Comparison of ENCODE assay signal across 25 cellular contexts in genomic region chrX:16039834-16040233, GRCh38.
DNase-seq lines count a peak whose midpoint lies in the region; ATAC-seq, FAIRE-seq and TF ChIP-seq lines count a peak whose summit lies in the region.
"Had no signal": no experiment of that assay in that cellular context is flagged by ENCODE, and none has a peak within 500 bp of the region (broad histone marks: within the 10 kb centered on the region; RNA-seq: fewer than 3 reads in every experiment).

No MANE protein-coding gene starts in this region.

- H3F3A ChIP-seq in neural progenitor cell (ENCODE audit: low read depth) = no peaks in the 10 kb centered on the region

- peak in 1 of 2 donors; percentile 14 for DNase-seq in activated T-cell treated with anti-CD3 and anti-CD28 coated beads, Interleukin-2, amount 50 U/mL, for 72 hours
- DNase-seq in activated T-cell treated with anti-CD3 and anti-CD28 coated beads, Interleukin-2, amount 50 U/mL, for 24 hours = no peak
- no peak for DNase-seq in GM19239 (ENCODE audit: insufficient read length, low spot score)
- DNase-seq in neural progenitor cell (ENCODE audit: low spot score) = no peak
- no peak for DNase-seq in glutamatergic neuron
- DNase-seq: 8988T; activated CD4-positive, alpha-beta T cell treated with anti-CD3 and anti-CD28 coated beads, Interleukin-2, amount 50 U/mL, for 48 hours; amygdala; CD8-positive, alpha-beta T cell; endodermal cell; GOT3; islet precursor cell; NCI-H1436 treated with DMSO at 0.1 percent for 48 hours; NCI-H526 treated with DMSO at 0.1 percent for 48 hours; stimulated activated naive CD4-positive, alpha-beta T cell; transverse colon had no signal

- peak overlapping the region; percentile 10 for H3K27ac Mint-ChIP-seq in activated T-cell treated with anti-CD3 and anti-CD28 coated beads, Interleukin-2, amount 50 U/mL, for 72 hours
- H3K27ac Mint-ChIP-seq in activated T-cell treated with anti-CD3 and anti-CD28 coated beads, Interleukin-2, amount 50 U/mL, for 24 hours = no peak overlapping the region
- H3K27ac Mint-ChIP-seq in neural progenitor cell = no peak overlapping the region
- H3K27ac Mint-ChIP-seq in glutamatergic neuron (ENCODE audit: unreplicated experiment) = no peak overlapping the region
- H3K27ac Mint-ChIP-seq: CD8-positive, alpha-beta T cell had no signal

- no peak overlapping the region for H3K9ac ChIP-seq in neural progenitor cell

- peaks cover 14% of the 10 kb centered on the region for H3K4me1 ChIP-seq in neural progenitor cell
- H3K4me1 ChIP-seq: gastroesophageal sphincter, transverse colon had no signal

- no peak overlapping the region for H3K4me2 ChIP-seq in neural progenitor cell

- no peak overlapping the region for H3K4me3 ChIP-seq in neural progenitor cell
- H3K4me3 ChIP-seq: coronary artery, gastroesophageal sphincter, K562, transverse colon had no signal

- peak; percentile 72 to 74 for ATAC-seq in activated T-cell treated with anti-CD3 and anti-CD28 coated beads, Interleukin-2, amount 50 U/mL, for 72 hours (replicated peaks in 1 of 2)
- peak; percentile 49 for ATAC-seq in HG02852 (IDR thresholded peaks at IDR 0.05; ENCODE audit: unreplicated experiment)
- ATAC-seq in SK-N-SH treated with all-trans-retinoic acid at 6 μM for 48 hours = no peak
- no peak for ATAC-seq in GM21526 (IDR thresholded peaks at IDR 0.05; ENCODE audit: low FRiP score, unreplicated experiment)
- ATAC-seq: CD8-positive, alpha-beta T cell; gastroesophageal sphincter; K562 had no signal

- TF ChIP-seq CTCF in neural progenitor cell (IDR thresholded peaks at IDR 0.05) = no peak
- no peak for TF ChIP-seq CTCF in glutamatergic neuron (IDR thresholded peaks at IDR 0.05; ENCODE audit: partially characterized antibody, unreplicated experiment)

- peak; percentile 92 for FAIRE-seq in GM19239 (lab: Jason Lieb, UNC)
- FAIRE-seq: bronchial epithelial cell, G401.6, K562 had no signal

- H2AFZ ChIP-seq in neural progenitor cell (replicated peaks) = peak overlapping the region; percentile 47

- peaks cover 0 to 2% of the 10 kb centered on the region in 2 donors for H3K9me3 Mint-ChIP-seq in activated T-cell treated with anti-CD3 and anti-CD28 coated beads, Interleukin-2, amount 50 U/mL, for 72 hours
- H3K9me3 Mint-ChIP-seq in activated T-cell treated with anti-CD3 and anti-CD28 coated beads, Interleukin-2, amount 50 U/mL, for 24 hours = no peaks in the 10 kb centered on the region
- H3K9me3 Mint-ChIP-seq in neural progenitor cell (peaks cover 3% of the 10 kb centered on the region), glutamatergic neuron (ENCODE audit: unreplicated experiment) (peaks cover 1% of the 10 kb centered on the region)
- H3K9me3 Mint-ChIP-seq: CD8-positive, alpha-beta T cell had no signal

- H4K20me1 ChIP-seq in neural progenitor cell (ENCODE audit: low read depth) = no peaks in the 10 kb centered on the region

- H3K27me3 ChIP-seq in neural progenitor cell = no peaks in the 10 kb centered on the region
- H3K27me3 ChIP-seq: gastroesophageal sphincter, transverse colon had no signal

- H3K79me2 ChIP-seq in neural progenitor cell (ENCODE audit: low read depth) = no peaks in the 10 kb centered on the region

- peaks cover 37% of the 10 kb centered on the region for H3K27me3 Mint-ChIP-seq in activated T-cell treated with anti-CD3 and anti-CD28 coated beads, Interleukin-2, amount 50 U/mL, for 72 hours (ENCODE audit: low read depth)
- peaks cover 53% of the 10 kb centered on the region for H3K27me3 Mint-ChIP-seq in activated T-cell treated with anti-CD3 and anti-CD28 coated beads, Interleukin-2, amount 50 U/mL, for 24 hours
- H3K27me3 Mint-ChIP-seq in neural progenitor cell (ENCODE audit: insufficient read depth, low read depth) (no peaks in the 10 kb centered on the region), glutamatergic neuron (ENCODE audit: unreplicated experiment) (no peaks in the 10 kb centered on the region)

- H3K4me1 Mint-ChIP-seq in activated T-cell treated with anti-CD3 and anti-CD28 coated beads, Interleukin-2, amount 50 U/mL, for 72 hours (ENCODE audit: low read depth) = peaks cover 7% of the 10 kb centered on the region
- H3K4me1 Mint-ChIP-seq in activated T-cell treated with anti-CD3 and anti-CD28 coated beads, Interleukin-2, amount 50 U/mL, for 24 hours (ENCODE audit: low read depth) = peaks cover 6% of the 10 kb centered on the region
- H3K4me1 Mint-ChIP-seq in neural progenitor cell (peaks cover 3% of the 10 kb centered on the region), glutamatergic neuron (ENCODE audit: low read depth, unreplicated experiment) (no peaks in the 10 kb centered on the region)
- H3K4me1 Mint-ChIP-seq: neural crest cell had no signal

- no peaks in the 10 kb centered on the region for H3K9me3 ChIP-seq in neural progenitor cell (ENCODE audit: low read depth)
- H3K9me3 ChIP-seq: gastroesophageal sphincter, transverse colon had no signal

- H3K4me3 Mint-ChIP-seq in activated T-cell treated with anti-CD3 and anti-CD28 coated beads, Interleukin-2, amount 50 U/mL, for 72 hours = peak overlapping the region in 1 of 2 donors; percentile 17
- no peak overlapping the region for H3K4me3 Mint-ChIP-seq in activated T-cell treated with anti-CD3 and anti-CD28 coated beads, Interleukin-2, amount 50 U/mL, for 24 hours
- H3K4me3 Mint-ChIP-seq in neural progenitor cell (no peak overlapping the region), glutamatergic neuron (ENCODE audit: unreplicated experiment) (no peak overlapping the region)
- H3K4me3 Mint-ChIP-seq: CD8-positive, alpha-beta T cell; endodermal cell; neural crest cell had no signal

- no peaks in the 10 kb centered on the region for H3K36me3 Mint-ChIP-seq in activated T-cell treated with anti-CD3 and anti-CD28 coated beads, Interleukin-2, amount 50 U/mL, for 72 hours (ENCODE audit: insufficient read depth in 2 of 2)
- H3K36me3 Mint-ChIP-seq in activated T-cell treated with anti-CD3 and anti-CD28 coated beads, Interleukin-2, amount 50 U/mL, for 24 hours (ENCODE audit: low read depth) = no peaks in the 10 kb centered on the region
- H3K36me3 Mint-ChIP-seq in neural progenitor cell = no peaks in the 10 kb centered on the region
- no peaks in the 10 kb centered on the region for H3K36me3 Mint-ChIP-seq in glutamatergic neuron (ENCODE audit: unreplicated experiment)
- H3K36me3 Mint-ChIP-seq: CD8-positive, alpha-beta T cell had no signal

- H3K27ac ChIP-seq in neural progenitor cell = no peak overlapping the region
- H3K27ac ChIP-seq: coronary artery, gastroesophageal sphincter, transverse colon had no signal

- H3K36me3 ChIP-seq in neural progenitor cell = no peaks in the 10 kb centered on the region
- H3K36me3 ChIP-seq: gastroesophageal sphincter, transverse colon had no signal

TF ChIP-seq in SK-N-SH treated with all-trans-retinoic acid at 6 μM for 48 hours, 23 proteins besides CTCF, POLR2A, EP300 and RAD21 (continues in another document):
- TF ChIP-seq ZNF8 (CRISPR knock-in tag; IDR thresholded peaks at IDR 0.05) (no peak), CSDC2 (CRISPR knock-in tag; IDR thresholded peaks at IDR 0.05) (no peak), PPARA (CRISPR knock-in tag; IDR thresholded peaks at IDR 0.05; ENCODE audit: borderline replicate concordance) (no peak), OSR1 (CRISPR knock-in tag; IDR thresholded peaks at IDR 0.05) (no peak), ZFP30 (CRISPR knock-in tag; IDR thresholded peaks at IDR 0.05) (no peak), ZC3H10 (CRISPR knock-in tag; IDR thresholded peaks at IDR 0.05) (no peak), ISL1 (CRISPR knock-in tag; IDR thresholded peaks at IDR 0.05) (no peak), BACH2 (CRISPR knock-in tag; IDR thresholded peaks at IDR 0.05; ENCODE audit: borderline replicate concordance) (no peak), CREB5 (CRISPR knock-in tag; IDR thresholded peaks at IDR 0.05; ENCODE audit: low read depth) (no peak), ZFP3 (CRISPR knock-in tag; IDR thresholded peaks at IDR 0.05) (no peak), TCF4 (CRISPR knock-in tag; IDR thresholded peaks at IDR 0.05; ENCODE audit: borderline replicate concordance) (no peak), ESRRG (CRISPR knock-in tag; IDR thresholded peaks at IDR 0.05) (no peak), POU6F1 (CRISPR knock-in tag; IDR thresholded peaks at IDR 0.05; ENCODE audit: borderline replicate concordance, low read depth) (no peak), GLIS3 (CRISPR knock-in tag; IDR thresholded peaks at IDR 0.05) (no peak)

Comparison
In these comparisons a context has a peak if more than half of its experiments do, and no peak if none do; other contexts are left out.
1. ATAC-seq: peak in activated T-cell treated with anti-CD3 and anti-CD28 coated beads, Interleukin-2, amount 50 U/mL, for 72 hours (2 of 2) and HG02852 (single experiment); none in SK-N-SH treated with all-trans-retinoic acid at 6 μM for 48 hours (single experiment) and GM21526 (single experiment).